ENCODE assay signal across 9 cellular contexts in genomic region chr3:24365168-24365567, GRCh38.
DNase-seq lines count a peak whose midpoint lies in the region; ATAC-seq, FAIRE-seq and TF ChIP-seq lines count a peak whose summit lies in the region.
"Had no signal": no experiment of that assay in that cellular context is flagged by ENCODE, and none has a peak within 500 bp of the region (broad histone marks: within the 10 kb centered on the region; RNA-seq: fewer than 3 reads in every experiment).

No MANE protein-coding gene starts in this region.

- H3K9me3 ChIP-seq in keratinocyte (ENCODE audit: control insufficient read depth, low read depth, low read length) (no peaks in the 10 kb centered on the region), transverse colon (no peaks in the 10 kb centered on the region), ovary (no peaks in the 10 kb centered on the region)

- in situ Hi-C loops in astrocyte of the spinal cord (cut with HindIII; ENCODE audit: low sequenced_read_pairs) (no loop called here), transverse colon (cut with MboI; ENCODE audit: low pct_ligation_motif_present in 1 of 4, low pct_unique_long_range_greater_than_20kb in 1 of 4, low sequenced_read_pairs in 3 of 4) (no loop called here)

- TF ChIP-seq CTCF in astrocyte of the spinal cord (IDR thresholded peaks at IDR 0.05; ENCODE audit: low read depth, low read length), result no peak
- TF ChIP-seq CTCF in keratinocyte (optimal IDR thresholded peaks at IDR 0.05 in 1 of 3, IDR thresholded peaks at IDR 0.05 in 1 of 3, conservative IDR thresholded peaks at IDR 0.05 in 1 of 3; ENCODE audit: extremely low read depth in 1 of 3, insufficient read depth in 2 of 3, low read length in 3 of 3), result peak; percentile 9 to 49 (median 14)
- peak in 1 of 5 experiments; percentile 6 for TF ChIP-seq CTCF in transverse colon (IDR thresholded peaks at IDR 0.05)
- no peak for TF ChIP-seq CTCF in GM10266 (IDR thresholded peaks at IDR 0.05; ENCODE audit: control insufficient read depth, insufficient read depth, low read depth, missing control alignments)
- TF ChIP-seq CTCF in ovary (IDR thresholded peaks at IDR 0.05), result no peak

- intact Hi-C loops in transverse colon (cut with DNase I; ENCODE audit: low total_unique reads) (no loop called here), ovary (cut with DNase I) (no loop called here)

- FAIRE-seq in keratinocyte (lab: Jason Lieb, UNC), result peak; percentile 80

- 8 to 11% methylated on average over 1 to 2 of the region's 2 CpGs for WGBS in transverse colon (ENCODE audit: low coverage in 1 of 2), 2 donors
- 7 to 14% (median 7%) methylated on average over 2 of the region's 2 CpGs for WGBS in ovary, 3 donors

- H3K27me3 ChIP-seq in keratinocyte (ENCODE audit: control insufficient read depth, extremely low read depth, insufficient read depth, low read length), result no peaks in the 10 kb centered on the region
- no peaks in the 10 kb centered on the region for H3K27me3 ChIP-seq in transverse colon
- no peaks in the 10 kb centered on the region for H3K27me3 ChIP-seq in ovary

- no peak for TF ChIP-seq POLR2A in transverse colon (IDR thresholded peaks at IDR 0.05)
- TF ChIP-seq POLR2A in ovary (IDR thresholded peaks at IDR 0.05), result no peak

- H3K79me2 ChIP-seq in keratinocyte (ENCODE audit: control insufficient read depth, insufficient read depth, low read length), result no peaks in the 10 kb centered on the region

- no peak overlapping the region for H2AFZ ChIP-seq in keratinocyte (ENCODE audit: control insufficient read depth, low read length)

- no peak overlapping the region for H3K9ac ChIP-seq in keratinocyte (ENCODE audit: control insufficient read depth, extremely low read depth, insufficient read depth, low read length)

- H3K4me3 ChIP-seq in astrocyte of the spinal cord (ENCODE audit: low read depth, low read length) (no peak overlapping the region), keratinocyte (ENCODE audit: control insufficient read depth in 2 of 3, extremely low read depth in 1 of 3, insufficient read depth in 2 of 3, low read depth in 1 of 3, low read length in 3 of 3) (peak overlapping the region in 1 of 3 experiments; percentile 22), transverse colon (no peak overlapping the region), ovary (no peak overlapping the region)

- peak overlapping the region; percentile 24 for H3K4me2 ChIP-seq in keratinocyte (ENCODE audit: control insufficient read depth, extremely low read depth, insufficient read depth, low read depth, low read length)

- TF ChIP-seq EP300 in transverse colon (IDR thresholded peaks at IDR 0.05; ENCODE audit: low read depth) (no peak), ovary (IDR thresholded peaks at IDR 0.05) (no peak)

- H3K27ac ChIP-seq in keratinocyte (ENCODE audit: control insufficient read depth, insufficient read depth, low read length) (no peak overlapping the region), transverse colon (peak overlapping the region; percentile 30 to 67 (median 58)), ovary (no peak overlapping the region)

- ATAC-seq in HG03108 (IDR thresholded peaks at IDR 0.05; ENCODE audit: unreplicated experiment), result no peak

- no peaks in the 10 kb centered on the region for H3K36me3 ChIP-seq in keratinocyte (ENCODE audit: control insufficient read depth in 2 of 2, extremely low read depth in 1 of 2, insufficient read depth in 2 of 2, low read length in 2 of 2)
- H3K36me3 ChIP-seq in transverse colon, result no peaks in the 10 kb centered on the region
- H3K36me3 ChIP-seq in ovary, result no peaks in the 10 kb centered on the region

- no peaks in the 10 kb centered on the region for H3K9me1 ChIP-seq in keratinocyte (ENCODE audit: control insufficient read depth, extremely low read depth, insufficient read depth, low read length)

- dilution Hi-C loops in keratinocyte (cut with MboI; ENCODE audit: extremely low pct_ligation_motif_present, low sequenced_read_pairs), result no loop called here

- DNase-seq in Kasumi-1 (lab: John Stamatoyannopoulos, UW) (peak; percentile 61), astrocyte of the spinal cord (ENCODE audit: low read depth, low spot score) (peak; percentile 84), keratinocyte (ENCODE audit: low read depth, low spot score) (peak; percentile 38), transverse colon (peak; percentile 63), GM10266 (ENCODE audit: extremely low spot score) (no peak), ovary (no peak), NCI-H748 treated with DMSO at 0.1 percent for 48 hours (lab: John Stamatoyannopoulos, UW) (no peak)
- DNase-seq: activated naive CD8-positive, alpha-beta T cell treated with anti-CD3 and anti-CD28 coated beads, Interleukin-2, amount 10 ng/mL, durations not matched to agents 7 days and 5 days had no signal

- H4K20me1 ChIP-seq in keratinocyte (ENCODE audit: control insufficient read depth, extremely low read depth, insufficient read depth, low read length), result no peaks in the 10 kb centered on the region

- H3K4me1 ChIP-seq in keratinocyte (ENCODE audit: control insufficient read depth, extremely low read depth, insufficient read depth, low read length), result peaks cover 17% of the 10 kb centered on the region
- peaks cover 23 to 68% (median 34%) of the 10 kb centered on the region in 4 donors for H3K4me1 ChIP-seq in transverse colon
- H3K4me1 ChIP-seq in ovary (ENCODE audit: insufficient read depth), result peaks cover 4% of the 10 kb centered on the region

Comparison
In these comparisons a context has a peak if more than half of its experiments do, and no peak if none do; other contexts are left out.
1. DNase-seq: peak in Kasumi-1 (2 of 2), astrocyte of the spinal cord (single experiment), keratinocyte (single experiment) and transverse colon (single experiment); none in GM10266 (single experiment), ovary (0 of 5) and NCI-H748 treated with DMSO at 0.1 percent for 48 hours (single experiment).
2. CTCF ChIP-seq: peak in keratinocyte (3 of 3); none in astrocyte of the spinal cord (single experiment), GM10266 (single experiment) and ovary (0 of 3).
3. H3K27ac ChIP-seq: peak in transverse colon (4 of 4); none in keratinocyte (single experiment) and ovary (0 of 2).